ENCODE assay signal across 7 cellular contexts in the genomic region with DNA sequence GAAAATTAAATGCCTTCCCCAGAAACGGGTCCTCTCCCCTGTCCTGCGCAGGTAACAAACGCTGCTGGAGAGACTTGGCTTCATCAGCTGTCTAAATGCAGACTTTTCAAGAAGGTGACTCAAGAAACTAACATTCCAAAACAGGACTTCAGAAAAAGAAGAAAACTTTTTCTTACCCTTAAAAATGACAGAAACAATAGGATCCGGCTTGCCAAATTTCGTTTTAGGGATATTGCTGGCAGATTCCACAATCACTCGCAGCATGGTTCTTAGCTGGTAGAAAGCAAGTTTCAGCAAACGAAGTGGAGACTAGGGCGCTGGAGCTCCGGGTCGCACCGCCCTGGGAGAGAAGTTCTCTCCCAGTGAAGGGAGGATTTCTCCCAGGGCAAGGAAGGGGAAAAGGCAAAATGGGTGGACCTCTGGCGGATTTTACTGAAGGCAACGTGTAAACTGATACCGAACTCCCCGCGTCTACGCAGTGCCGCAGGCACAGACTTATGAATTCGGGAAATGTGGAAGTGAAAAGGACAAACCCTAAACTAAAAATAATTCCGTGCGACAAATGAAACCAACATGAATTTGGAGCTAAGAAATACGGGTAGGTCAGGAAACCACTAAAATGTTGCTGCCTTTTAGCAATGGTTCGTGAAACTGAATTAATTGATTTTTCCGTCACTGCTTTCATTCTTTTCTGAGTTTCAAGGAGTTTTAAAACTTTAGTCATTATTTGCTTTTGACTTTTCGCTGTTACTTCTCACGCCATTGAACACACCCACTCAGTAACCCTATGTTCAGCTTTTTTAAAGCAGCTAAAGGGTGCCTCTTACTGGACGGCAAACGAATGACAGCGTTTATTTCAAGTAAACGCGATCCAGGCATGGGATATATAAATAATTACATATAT. TPM values are rescaled to one million over a fixed set of nuclear protein-coding genes. Genes with fewer than 3 reads are reported as not detected.
A peak's percentile ranks its signal among the peaks of the same experiment; 100 is the strongest.
DNase-seq lines count a peak whose midpoint lies in the region; ATAC-seq, FAIRE-seq and TF ChIP-seq lines count a peak whose summit lies in the region.

A gene with protein sequence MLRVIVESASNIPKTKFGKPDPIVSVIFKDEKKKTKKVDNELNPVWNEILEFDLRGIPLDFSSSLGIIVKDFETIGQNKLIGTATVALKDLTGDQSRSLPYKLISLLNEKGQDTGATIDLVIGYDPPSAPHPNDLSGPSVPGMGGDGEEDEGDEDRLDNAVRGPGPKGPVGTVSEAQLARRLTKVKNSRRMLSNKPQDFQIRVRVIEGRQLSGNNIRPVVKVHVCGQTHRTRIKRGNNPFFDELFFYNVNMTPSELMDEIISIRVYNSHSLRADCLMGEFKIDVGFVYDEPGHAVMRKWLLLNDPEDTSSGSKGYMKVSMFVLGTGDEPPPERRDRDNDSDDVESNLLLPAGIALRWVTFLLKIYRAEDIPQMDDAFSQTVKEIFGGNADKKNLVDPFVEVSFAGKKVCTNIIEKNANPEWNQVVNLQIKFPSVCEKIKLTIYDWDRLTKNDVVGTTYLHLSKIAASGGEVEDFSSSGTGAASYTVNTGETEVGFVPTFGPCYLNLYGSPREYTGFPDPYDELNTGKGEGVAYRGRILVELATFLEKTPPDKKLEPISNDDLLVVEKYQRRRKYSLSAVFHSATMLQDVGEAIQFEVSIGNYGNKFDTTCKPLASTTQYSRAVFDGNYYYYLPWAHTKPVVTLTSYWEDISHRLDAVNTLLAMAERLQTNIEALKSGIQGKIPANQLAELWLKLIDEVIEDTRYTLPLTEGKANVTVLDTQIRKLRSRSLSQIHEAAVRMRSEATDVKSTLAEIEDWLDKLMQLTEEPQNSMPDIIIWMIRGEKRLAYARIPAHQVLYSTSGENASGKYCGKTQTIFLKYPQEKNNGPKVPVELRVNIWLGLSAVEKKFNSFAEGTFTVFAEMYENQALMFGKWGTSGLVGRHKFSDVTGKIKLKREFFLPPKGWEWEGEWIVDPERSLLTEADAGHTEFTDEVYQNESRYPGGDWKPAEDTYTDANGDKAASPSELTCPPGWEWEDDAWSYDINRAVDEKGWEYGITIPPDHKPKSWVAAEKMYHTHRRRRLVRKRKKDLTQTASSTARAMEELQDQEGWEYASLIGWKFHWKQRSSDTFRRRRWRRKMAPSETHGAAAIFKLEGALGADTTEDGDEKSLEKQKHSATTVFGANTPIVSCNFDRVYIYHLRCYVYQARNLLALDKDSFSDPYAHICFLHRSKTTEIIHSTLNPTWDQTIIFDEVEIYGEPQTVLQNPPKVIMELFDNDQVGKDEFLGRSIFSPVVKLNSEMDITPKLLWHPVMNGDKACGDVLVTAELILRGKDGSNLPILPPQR (N-terminal part only) (minus strand): TSS at position 404 of the 904 bp plus-strand sequence. CDS start 140 bp downstream, at position 264.

- peak; percentile 84 for TF ChIP-seq RAD21 in HCT116 (IDR thresholded peaks at IDR 0.05; ENCODE audit: low read depth)

- TF ChIP-seq POLR2A in HCT116 (IDR thresholded peaks at IDR 0.05; ENCODE audit: borderline replicate concordance, extremely low read depth, insufficient read depth, insufficient read length): peak; percentile 18
- TF ChIP-seq POLR2A in NB4 (IDR thresholded peaks at IDR 0.05; ENCODE audit: extremely low read depth, insufficient read length): no peak
- TF ChIP-seq POLR2A in gastrocnemius medialis (IDR thresholded peaks at IDR 0.05): peak; percentile 28 to 60

- H2AFZ ChIP-seq in HCT116 (ENCODE audit: low read depth, low read length, poor library complexity, severe bottlenecking): peak within 1 kb of the TSS; percentile 44

- POLR2A ChIA-PET in HCT116 (lab: Charles Lee): interaction anchor here (0.8 to 2.7 kb wide), 18 partner anchors 9 to 125 kb away, joined by 3 to 36 read pairs (median 6); no protein-coding TSS in a partner anchor

- no peaks in the 10 kb centered on the region for H3K36me3 Mint-ChIP-seq in T-helper 2 cell treated with Interferon-gamma antibody and Interleukin-4, amounts not matched to agents 5 μg/mL and 100 μg/mL, for 36 hours (ENCODE audit: low read depth)

- H4K20me1 ChIP-seq in HCT116 (ENCODE audit: insufficient read depth): no peaks in the 10 kb centered on the region

- CTCF ChIA-PET in HCT116 (lab: Charles Lee): interaction anchor here (0.6 to 6.1 kb wide), 37 partner anchors 8 to 406 kb away, joined by 3 to 196 read pairs (median 5); partner anchors contain the start of gene CEP55

- H3K9ac ChIP-seq in HCT116 (ENCODE audit: low read length): peak within 1 kb of the TSS; percentile 95

- H3K27me3 Mint-ChIP-seq in T-helper 2 cell treated with Interferon-gamma antibody and Interleukin-4, amounts not matched to agents 5 μg/mL and 100 μg/mL, for 36 hours (ENCODE audit: low read depth): no peaks in the 10 kb centered on the region

- H3K4me2 ChIP-seq in HCT116 (ENCODE audit: low read length): peak within 1 kb of the TSS; percentile 96

- peak within 1 kb of the TSS; percentile 94 for H3K4me3 Mint-ChIP-seq in T-helper 2 cell treated with Interferon-gamma antibody and Interleukin-4, amounts not matched to agents 5 μg/mL and 100 μg/mL, for 36 hours

- RAD21 ChIA-PET in HCT116 (lab: Charles Lee; ENCODE audit: low non-redundant PET in 1 of 2, low total read pairs in 2 of 2, uncharacterized antibody in 2 of 2, unreplicated experiment in 2 of 2): interaction anchor here (0.7 to 2.9 kb wide), 15 partner anchors 13 to 129 kb away, joined by 3 to 40 read pairs (median 5); no protein-coding TSS in a partner anchor

- TF ChIP-seq CTCF in HCT116 (IDR thresholded peaks at IDR 0.05 in 2 of 3, conservative IDR thresholded peaks at IDR 0.05 in 1 of 3; ENCODE audit: borderline replicate concordance in 1 of 3, insufficient read depth in 1 of 3, low read depth in 2 of 3, low read length in 2 of 3) (peak; percentile 48 to 63 (median 51); a peak in 5 of 6 replicates), NB4 (IDR thresholded peaks at IDR 0.05; ENCODE audit: low read depth, low read length) (peak; percentile 50), bronchial epithelial cell (IDR thresholded peaks at IDR 0.05; ENCODE audit: insufficient read depth, low read length, severe bottlenecking) (peak; percentile 54), gastrocnemius medialis (IDR thresholded peaks at IDR 0.05 in 4 of 5, conservative IDR thresholded peaks at IDR 0.05 in 1 of 5) (peak in 4 of 5 experiments; percentile 27 to 64 (median 53))

- H3K36me3 ChIP-seq in HCT116 (ENCODE audit: control insufficient read depth in 1 of 2, insufficient read depth in 2 of 2, low read length in 2 of 2) (peaks cover 0 to 18% of the 10 kb centered on the region in 2 experiments; a peak in 1 of 4 replicates), bronchial epithelial cell (ENCODE audit: control insufficient read depth, insufficient read depth, low read length) (peaks cover 1% of the 10 kb centered on the region), gastrocnemius medialis (no peaks in the 10 kb centered on the region)

- FAIRE-seq in bronchial epithelial cell (lab: Jason Lieb, UNC): no peak

- in situ Hi-C loops in gastrocnemius medialis (cut with MboI; ENCODE audit: low sequenced_read_pairs in 4 of 4): loop anchor here (5.0 kb wide), 2 partner anchors 100 to 105 kb away; no protein-coding TSS in a partner anchor

- H3K4me1 Mint-ChIP-seq in T-helper 2 cell treated with Interferon-gamma antibody and Interleukin-4, amounts not matched to agents 5 μg/mL and 100 μg/mL, for 36 hours (ENCODE audit: low read depth): peaks cover 19% of the 10 kb centered on the region

- no peaks in the 10 kb centered on the region for H3K27me3 ChIP-seq in HCT116 (ENCODE audit: insufficient read depth, low read length)
- H3K27me3 ChIP-seq in bronchial epithelial cell (ENCODE audit: control insufficient read depth, insufficient read depth, low read length): no peaks in the 10 kb centered on the region
- H3K27me3 ChIP-seq in gastrocnemius medialis: peaks cover 0 to 14% (median 0%) of the 10 kb centered on the region in 3 donors

- no peaks in the 10 kb centered on the region for H3K9me3 Mint-ChIP-seq in T-helper 2 cell treated with Interferon-gamma antibody and Interleukin-4, amounts not matched to agents 5 μg/mL and 100 μg/mL, for 36 hours

- peak within 1 kb of the TSS; percentile 87 for H3K27ac Mint-ChIP-seq in T-helper 2 cell treated with Interferon-gamma antibody and Interleukin-4, amounts not matched to agents 5 μg/mL and 100 μg/mL, for 36 hours

- peaks cover 51% of the 10 kb centered on the region for H3K79me2 ChIP-seq in HCT116 (ENCODE audit: insufficient read depth, low read length)

- TSS peak; percentile 61 for BruUV-seq in HCT116 (replicated peaks; lab: Mats Ljungman, UMichigan)

- intact Hi-C loops in HCT116 (cut with micrococcal nuclease) (loop anchor here (1.0 kb wide), 2 partner anchors 43 to 106 kb away; no protein-coding TSS in a partner anchor), gastrocnemius medialis (cut with DNase I; ENCODE audit: low total_unique reads) (loop anchor here (1.0 to 5.0 kb wide), 2 partner anchors 45 to 106 kb away; no protein-coding TSS in a partner anchor)

- ATAC-seq in HCT116: peak; percentile 68
- ATAC-seq in gastrocnemius medialis: peak; percentile 90

- H3K9me3 ChIP-seq in HCT116 (ENCODE audit: control insufficient read depth in 1 of 2, insufficient read depth in 1 of 2, low read depth in 1 of 2, low read length in 2 of 2) (no peaks in the 10 kb centered on the region), iPS-18c (ENCODE audit: control insufficient read depth, insufficient read depth, low read length) (no peaks in the 10 kb centered on the region), gastrocnemius medialis (no peaks in the 10 kb centered on the region)

- H3K27ac ChIP-seq in HCT116 (ENCODE audit: low read depth, low read length): peak within 1 kb of the TSS; percentile 98
- H3K27ac ChIP-seq in gastrocnemius medialis: peak within 1 kb of the TSS; percentile 64 to 80 (median 72)

- no peaks in the 10 kb centered on the region for H3K9me2 ChIP-seq in HCT116 (ENCODE audit: insufficient read depth)

- H3K4me1 ChIP-seq in HCT116 (ENCODE audit: control insufficient read depth in 1 of 2, insufficient read depth in 2 of 2, low read length in 2 of 2): peaks cover 42 to 59% of the 10 kb centered on the region in 2 experiments
- H3K4me1 ChIP-seq in gastrocnemius medialis: peaks cover 0 to 9% of the 10 kb centered on the region in 2 donors

- DNase-seq in HCT116 (ENCODE audit: low read depth, low spot score) (peak; percentile 78), NB4 (ENCODE audit: low read depth) (peak; percentile 88), bronchial epithelial cell (ENCODE audit: low read depth) (peak; percentile 88), gastrocnemius medialis (peak in 1 of 2 donors; percentile 28)
- DNase-seq in T-helper 2 cell treated with Interferon-gamma antibody and Interleukin-4, amounts not matched to agents 5 μg/mL and 100 μg/mL, for 36 hours (ENCODE audit: low spot score): peak; percentile 56

- H3K4me3 ChIP-seq in GM08714 (ENCODE audit: low read length) (peak within 1 kb of the TSS; percentile 51), HCT116 (replicated peaks in 1 of 2; ENCODE audit: low read depth in 1 of 2, low read length in 2 of 2) (peak within 1 kb of the TSS; percentile 57 to 83), NB4 (ENCODE audit: low read depth, low read length) (peak within 1 kb of the TSS; percentile 83), bronchial epithelial cell (ENCODE audit: low read depth, low read length) (peak within 1 kb of the TSS; percentile 53), iPS-18c (ENCODE audit: insufficient read depth, low read depth, low read length) (peak within 1 kb of the TSS; percentile 52), gastrocnemius medialis (peak within 1 kb of the TSS; percentile 63 to 92 (median 65))

RNA-seq across cellular contexts. Expression of the gene that starts here (rescaled TPM):
- 250 TPM for total RNA-seq in HCT116 (2021; ENCODE audit: unreplicated experiment)
- 119 and 134 TPM in 2 replicates for polyA plus RNA-seq in HCT116 (2012)
- 108 and 133 TPM in 2 replicates for total RNA-seq in bronchial epithelial cell
- total RNA-seq in gastrocnemius medialis: 10 to 100 TPM in 1 of 4 donors, 1 to 10 TPM in 3; 4.1 to 10.3 (median 6.3) TPM
